Comparison of ENCODE assay signal across 13 cellular contexts in genomic region chr11:2790581-2790925, GRCh38.
DNase-seq lines count a peak whose midpoint lies in the region; ATAC-seq and TF ChIP-seq lines count a peak whose summit lies in the region.
"Had no signal": no experiment of that assay in that cellular context is flagged by ENCODE, and none has a peak within 500 bp of the region (broad histone marks: within the 10 kb centered on the region; RNA-seq: fewer than 3 reads in every experiment).

No MANE protein-coding gene starts in this region.

- H3K9me3 Mint-ChIP-seq in activated T-cell treated with anti-CD3 and anti-CD28 coated beads, Interleukin-2, amount 50 U/mL, for 24 hours, result no peaks in the 10 kb centered on the region
- no peaks in the 10 kb centered on the region for H3K9me3 Mint-ChIP-seq in activated T-helper 17 cell treated with anti-CD3 and anti-CD28 coated beads, Interleukin-2, amount 50 U/mL, for 72 hours
- H3K9me3 Mint-ChIP-seq: activated naive CD4-positive, alpha-beta T cell treated with anti-CD3 and anti-CD28 coated beads, Interleukin-2, amount 50 U/mL, for 72 hours; natural killer cell had no signal

- TF ChIP-seq CTCF in left lung (IDR thresholded peaks at IDR 0.05) (no peak), testis (IDR thresholded peaks at IDR 0.05) (no peak)

- no peaks in the 10 kb centered on the region for H3K27me3 Mint-ChIP-seq in activated T-cell treated with anti-CD3 and anti-CD28 coated beads, Interleukin-2, amount 50 U/mL, for 24 hours
- no peaks in the 10 kb centered on the region for H3K27me3 Mint-ChIP-seq in activated T-helper 17 cell treated with anti-CD3 and anti-CD28 coated beads, Interleukin-2, amount 50 U/mL, for 72 hours

- peak overlapping the region; percentile 18 for H3K27ac Mint-ChIP-seq in activated T-cell treated with anti-CD3 and anti-CD28 coated beads, Interleukin-2, amount 50 U/mL, for 24 hours
- peak overlapping the region; percentile 8 for H3K27ac Mint-ChIP-seq in activated T-helper 17 cell treated with anti-CD3 and anti-CD28 coated beads, Interleukin-2, amount 50 U/mL, for 72 hours
- H3K27ac Mint-ChIP-seq: natural killer cell had no signal

- H3K4me1 Mint-ChIP-seq in activated T-cell treated with anti-CD3 and anti-CD28 coated beads, Interleukin-2, amount 50 U/mL, for 24 hours (ENCODE audit: low read depth), result peaks cover 4% of the 10 kb centered on the region
- no peaks in the 10 kb centered on the region for H3K4me1 Mint-ChIP-seq in activated T-helper 17 cell treated with anti-CD3 and anti-CD28 coated beads, Interleukin-2, amount 50 U/mL, for 72 hours

- no peak for ATAC-seq in activated T-helper 17 cell treated with anti-CD3 and anti-CD28 coated beads, Interleukin-2, amount 50 U/mL, for 72 hours (replicated peaks)
- no peak for ATAC-seq in left lung
- no peak for ATAC-seq in HG03095 (IDR thresholded peaks at IDR 0.05; ENCODE audit: unreplicated experiment)

- H3K27me3 ChIP-seq in left lung (peaks cover 0 to 18% of the 10 kb centered on the region in 2 donors), testis (no peaks in the 10 kb centered on the region), H7 (ENCODE audit: control insufficient read depth, insufficient read depth, low read length) (peaks cover 7% of the 10 kb centered on the region)

- no peaks in the 10 kb centered on the region for H3K36me3 Mint-ChIP-seq in activated T-cell treated with anti-CD3 and anti-CD28 coated beads, Interleukin-2, amount 50 U/mL, for 24 hours (ENCODE audit: low read depth)
- no peaks in the 10 kb centered on the region for H3K36me3 Mint-ChIP-seq in activated T-helper 17 cell treated with anti-CD3 and anti-CD28 coated beads, Interleukin-2, amount 50 U/mL, for 72 hours (ENCODE audit: low read depth)
- H3K36me3 Mint-ChIP-seq: activated naive CD4-positive, alpha-beta T cell treated with anti-CD3 and anti-CD28 coated beads, Interleukin-2, amount 50 U/mL, for 72 hours; natural killer cell had no signal

- no peaks in the 10 kb centered on the region for H3K36me3 ChIP-seq in left lung
- H3K36me3 ChIP-seq in testis (ENCODE audit: low read depth, missing control alignments), result no peaks in the 10 kb centered on the region
- no peaks in the 10 kb centered on the region for H3K36me3 ChIP-seq in H7 (replicated peaks; ENCODE audit: control insufficient read depth, insufficient read depth, low read length)

- H3K4me3 ChIP-seq in left lung (no peak overlapping the region), testis (no peak overlapping the region), H7 (ENCODE audit: insufficient read depth, low read depth, low read length) (no peak overlapping the region)
- H3K4me3 ChIP-seq: PC-9 had no signal

- H3K4me1 ChIP-seq in left lung (peaks cover 0 to 12% of the 10 kb centered on the region in 2 donors), testis (peaks cover 6% of the 10 kb centered on the region)

- no peak for TF ChIP-seq POLR2A in testis (IDR thresholded peaks at IDR 0.05)

- intact Hi-C loops in left lung (cut with DNase I) (no loop called here), testis (cut with DNase I; ENCODE audit: low total_unique reads) (no loop called here)

- H3K27ac ChIP-seq in left lung (no peak overlapping the region), testis (no peak overlapping the region)
- H3K27ac ChIP-seq: PC-9 had no signal

- DNase-seq in activated T-cell treated with anti-CD3 and anti-CD28 coated beads, Interleukin-2, amount 50 U/mL, for 24 hours, result no peak
- no peak for DNase-seq in activated T-cell treated with anti-CD3 and anti-CD28 coated beads, Interleukin-2, amount 50 U/mL, for 48 hours
- peak; percentile 26 to 59 for DNase-seq in left lung
- DNase-seq in testis, result peak; percentile 7
- no peak for DNase-seq in RPMI8226
- DNase-seq in H7, result no peak
- DNase-seq: activated CD4-positive, alpha-beta T cell treated with anti-CD3 and anti-CD28 coated beads, Interleukin-2, amount 50 U/mL, for 1 hour; NCI-H510A treated with DMSO at 0.1 percent for 48 hours; PC-9 had no signal

- H3K9me3 ChIP-seq in left lung, result no peaks in the 10 kb centered on the region
- H3K9me3 ChIP-seq in testis, result no peaks in the 10 kb centered on the region

- H3K4me3 Mint-ChIP-seq in activated T-cell treated with anti-CD3 and anti-CD28 coated beads, Interleukin-2, amount 50 U/mL, for 24 hours, result no peak overlapping the region
- no peak overlapping the region for H3K4me3 Mint-ChIP-seq in activated T-helper 17 cell treated with anti-CD3 and anti-CD28 coated beads, Interleukin-2, amount 50 U/mL, for 72 hours

- WGBS in testis, 2 donors, result 61 to 91% methylated on average over 12 to 14 of the region's 14 CpGs

Comparison
In these comparisons a context has a peak if more than half of its experiments do, and no peak if none do; other contexts are left out.
1. DNase-seq: peak in left lung (2 of 2) and testis (single experiment); none in activated T-cell treated with anti-CD3 and anti-CD28 coated beads, Interleukin-2, amount 50 U/mL, for 24 hours (single experiment), activated T-cell treated with anti-CD3 and anti-CD28 coated beads, Interleukin-2, amount 50 U/mL, for 48 hours (0 of 2), RPMI8226 (single experiment) and H7 (single experiment).